20 cellular contexts compared by ENCODE assay signal in genomic region chr5:89016741-89017312, GRCh38.
"Had no signal": no experiment of that assay in that cellular context is flagged by ENCODE, and none has a peak within 500 bp of the region (broad histone marks: within the 10 kb centered on the region; RNA-seq: fewer than 3 reads in every experiment).

No MANE protein-coding gene starts in this region.

- H3K9me3 ChIP-seq: esophagus squamous epithelium, gastroesophageal sphincter, sigmoid colon, testis, tibial nerve, upper lobe of right lung, vagina had no signal

- H3K9me3 Mint-ChIP-seq: dendritic cell treated with granulocyte-macrophage colony-stimulating factor and Interleukin-4, amounts not matched to agents 40 ng/mL and 50 ng/mL, for 4 days; nephron progenitor cell; stimulated activated naive B cell treated with anti-CD40 and anti-IgM and Interleukin-4, amounts not matched to agents 10 μg/mL and 1 μg/mL and 100 μg/mL, for 72 hours; stimulated activated naive CD8-positive, alpha-beta T cell treated with anti-CD3 and anti-CD28 coated beads, Interleukin-15, amount 100 ng/mL, for 72 hours had no signal

- H3K27ac ChIP-seq: esophagus squamous epithelium, gastroesophageal sphincter, sigmoid colon, skin epidermis, testis, tibial nerve, upper lobe of right lung, vagina had no signal

- H3K4me1 Mint-ChIP-seq: naive thymus-derived CD4-positive, alpha-beta T cell; stimulated activated naive CD8-positive, alpha-beta T cell treated with anti-CD3 and anti-CD28 coated beads, Interleukin-15, amount 100 ng/mL, for 72 hours had no signal

- H3K27me3 Mint-ChIP-seq: dendritic cell treated with granulocyte-macrophage colony-stimulating factor and Interleukin-4, amounts not matched to agents 40 ng/mL and 50 ng/mL, for 4 days; stimulated activated naive B cell treated with anti-CD40 and anti-IgM and Interleukin-4, amounts not matched to agents 10 μg/mL and 1 μg/mL and 100 μg/mL, for 72 hours had no signal

- H3K4me3 ChIP-seq: esophagus squamous epithelium, gastroesophageal sphincter, lung, sigmoid colon, skin epidermis, testis, tibial nerve, upper lobe of right lung, vagina had no signal

- H3K36me3 Mint-ChIP-seq: naive thymus-derived CD4-positive, alpha-beta T cell had no signal

- H3K27me3 ChIP-seq: esophagus squamous epithelium, gastroesophageal sphincter, sigmoid colon, testis, tibial nerve, upper lobe of right lung, vagina had no signal

- H3K4me1 ChIP-seq: esophagus squamous epithelium, testis, tibial nerve, upper lobe of right lung, vagina had no signal

- H3K36me3 ChIP-seq: esophagus squamous epithelium, gastroesophageal sphincter, sigmoid colon, tibial nerve, upper lobe of right lung, vagina had no signal

- DNase-seq: esophagus squamous epithelium; left colon; left ventricle myocardium superior; mesenchymal stem cell; naive thymus-derived CD4-positive, alpha-beta T cell; nephron progenitor cell; posterior cingulate gyrus; sigmoid colon; stimulated activated CD4-positive, alpha-beta T cell treated with anti-CD3 and anti-CD28 coated beads, Interleukin-2, amount 100 ng/mL, for 24 hours; stimulated activated CD4-positive, alpha-beta T cell treated with anti-CD3 and anti-CD28 coated beads, Interleukin-4, amount 100 ng/mL, for 4 hours; stimulated activated naive B cell treated with anti-CD40 and anti-IgM and Interleukin-4, amounts not matched to agents 10 μg/mL and 1 μg/mL and 100 μg/mL, for 72 hours; stimulated activated naive CD8-positive, alpha-beta T cell treated with anti-CD3 and anti-CD28 coated beads, Interleukin-15, amount 100 ng/mL, for 72 hours; testis; upper lobe of right lung had no signal

- H3K4me3 Mint-ChIP-seq: dendritic cell treated with granulocyte-macrophage colony-stimulating factor and Interleukin-4, amounts not matched to agents 40 ng/mL and 50 ng/mL, for 4 days; naive thymus-derived CD4-positive, alpha-beta T cell; nephron progenitor cell; stimulated activated naive B cell treated with anti-CD40 and anti-IgM and Interleukin-4, amounts not matched to agents 10 μg/mL and 1 μg/mL and 100 μg/mL, for 72 hours; stimulated activated naive CD8-positive, alpha-beta T cell treated with anti-CD3 and anti-CD28 coated beads, Interleukin-15, amount 100 ng/mL, for 72 hours had no signal

- ATAC-seq: gastroesophageal sphincter; left colon; left ventricle myocardium superior; naive thymus-derived CD4-positive, alpha-beta T cell; stimulated activated naive B cell treated with anti-CD40 and anti-IgM and Interleukin-4, amounts not matched to agents 10 μg/mL and 1 μg/mL and 100 μg/mL, for 72 hours; stimulated activated naive CD8-positive, alpha-beta T cell treated with anti-CD3 and anti-CD28 coated beads, Interleukin-15, amount 100 ng/mL, for 72 hours; upper lobe of right lung had no signal

- H3K27ac Mint-ChIP-seq: dendritic cell treated with granulocyte-macrophage colony-stimulating factor and Interleukin-4, amounts not matched to agents 40 ng/mL and 50 ng/mL, for 4 days; naive thymus-derived CD4-positive, alpha-beta T cell; nephron progenitor cell; stimulated activated naive CD8-positive, alpha-beta T cell treated with anti-CD3 and anti-CD28 coated beads, Interleukin-15, amount 100 ng/mL, for 72 hours had no signal
